12 cellular contexts compared by ENCODE assay signal in genomic region chr13:100547805-100548204, GRCh38. TPM values are rescaled to one million over a fixed set of nuclear protein-coding genes. Genes with fewer than 3 reads are reported as not detected.
DNase-seq lines count a peak whose midpoint lies in the region; ATAC-seq and TF ChIP-seq lines count a peak whose summit lies in the region.
"Had no signal": no experiment of that assay in that cellular context is flagged by ENCODE, and none has a peak within 500 bp of the region (broad histone marks: within the 10 kb centered on the region; RNA-seq: fewer than 3 reads in every experiment).

No MANE protein-coding gene starts in this region.

- H3K27ac ChIP-seq in right lobe of liver (peak overlapping the region in 2 of 3 donors; percentile 46 to 52), transverse colon (peak overlapping the region; percentile 11 to 65 (median 42))
- H3K27ac ChIP-seq: 22Rv1 had no signal

- H3K4me3 ChIP-seq in right lobe of liver (no peak overlapping the region), transverse colon (no peak overlapping the region)

- H3K4me1 ChIP-seq in right lobe of liver (peaks cover 0 to 31% (median 15%) of the 10 kb centered on the region in 4 donors), transverse colon (peaks cover 0 to 8% (median 2%) of the 10 kb centered on the region in 4 donors)

- no peak for TF ChIP-seq EP300 in transverse colon (IDR thresholded peaks at IDR 0.05; ENCODE audit: low read depth)

- H3K36me3 ChIP-seq in right lobe of liver, result no peaks in the 10 kb centered on the region
- H3K36me3 ChIP-seq in transverse colon, result no peaks in the 10 kb centered on the region

- no peak for TF ChIP-seq CTCF in right lobe of liver (IDR thresholded peaks at IDR 0.05)
- no peak for TF ChIP-seq CTCF in transverse colon (IDR thresholded peaks at IDR 0.05)

- H3K9me3 ChIP-seq in right lobe of liver (no peaks in the 10 kb centered on the region), transverse colon (no peaks in the 10 kb centered on the region)

- DNase-seq in DMS 273 (lab: John Stamatoyannopoulos, UW; ENCODE audit: unreplicated experiment) (peak; percentile 47), DMS 273 treated with DMSO at 0.1 percent for 48 hours (lab: John Stamatoyannopoulos, UW) (no peak), cerebellar nuclear complex (lab: John Stamatoyannopoulos, UW) (peak; percentile 53 to 83), right lobe of liver (peak; percentile 50 to 83 (median 74)), transverse colon (no peak)
- no peak for DNase-seq in activated CD4-positive, alpha-beta T cell treated with anti-CD3 and anti-CD28 coated beads for 1 hour
- DNase-seq: activated B cell treated with CpG ODN at 0.5 μM for 24 hours; activated T-cell treated with anti-CD3 and anti-CD28 coated beads, Interleukin-2, amount 50 U/mL, for 1 hour; Right ventricle myocardium superior had no signal

- ATAC-seq in right lobe of liver (peak; percentile 24 to 57 (median 54)), HG02571 (IDR thresholded peaks at IDR 0.05; ENCODE audit: unreplicated experiment) (no peak), HG02973 (IDR thresholded peaks at IDR 0.05; ENCODE audit: unreplicated experiment) (no peak)

- in situ Hi-C loops in transverse colon (cut with MboI; ENCODE audit: low pct_ligation_motif_present in 1 of 4, low pct_unique_long_range_greater_than_20kb in 1 of 4, low sequenced_read_pairs in 3 of 4), result no loop called here

- TF ChIP-seq POLR2A in right lobe of liver (IDR thresholded peaks at IDR 0.05) (no peak), transverse colon (IDR thresholded peaks at IDR 0.05) (no peak)

- H3K27me3 ChIP-seq in right lobe of liver (no peaks in the 10 kb centered on the region), transverse colon (no peaks in the 10 kb centered on the region)

- WGBS in right lobe of liver (ENCODE audit: insufficient coverage, low coverage, low lambda C conversion rate, missing lambda C conversion rate), result 30% methylated on average over 8 of the region's 9 CpGs
- 67 to 100% methylated on average over 1 to 9 of the region's 9 CpGs for WGBS in transverse colon (ENCODE audit: low coverage in 1 of 2), 2 donors

- intact Hi-C loops in right lobe of liver (cut with DNase I) (no loop called here), transverse colon (cut with DNase I; ENCODE audit: low total_unique reads) (no loop called here)

RNA-seq across cellular contexts. Expression of gene GGACT, which starts 40.8 kb away (rescaled TPM):
- total RNA-seq in right lobe of liver (1 to 10 TPM; 4.7 to 9.0 (median 5.9) TPM), transverse colon (1 to 10 TPM in 3 of 4 donors, not detected in 1; 6.4 to 9.2 (median 8.8) TPM)

Comparison
In these comparisons a context has a peak if more than half of its experiments do, and no peak if none do; other contexts are left out.
1. DNase-seq: peak in DMS 273 (single experiment), cerebellar nuclear complex (2 of 2) and right lobe of liver (3 of 3); none in DMS 273 treated with DMSO at 0.1 percent for 48 hours (single experiment), transverse colon (single experiment) and activated CD4-positive, alpha-beta T cell treated with anti-CD3 and anti-CD28 coated beads for 1 hour (single experiment).
2. ATAC-seq: peak in right lobe of liver (4 of 4); none in HG02571 (single experiment) and HG02973 (single experiment).